ENCODE assay signal across 18 cellular contexts in the genomic region with DNA sequence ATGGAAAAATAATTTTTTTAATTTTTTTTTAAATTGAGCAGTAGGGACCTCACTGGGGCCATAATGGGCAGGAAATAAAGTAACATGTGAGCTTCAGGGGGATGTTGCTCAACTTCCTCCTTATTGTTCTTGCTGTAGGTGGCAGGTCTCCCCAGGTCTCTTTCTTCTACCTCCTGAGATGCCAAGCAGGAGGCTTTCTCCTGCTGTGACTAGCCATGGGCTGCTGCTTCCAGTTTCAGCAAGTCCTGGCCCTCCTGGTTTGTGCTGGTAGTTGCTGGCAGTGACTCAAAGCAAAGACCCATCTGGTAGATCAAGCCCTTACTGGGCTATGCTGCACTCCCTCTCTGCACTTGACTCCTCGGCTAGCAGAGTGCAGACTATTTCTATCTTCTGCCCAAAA. TPM values are rescaled to one million over a fixed set of nuclear protein-coding genes. Genes with fewer than 3 reads are reported as not detected.
A peak's percentile ranks its signal among the peaks of the same experiment; 100 is the strongest.
DNase-seq lines count a peak whose midpoint lies in the region; ATAC-seq, FAIRE-seq and TF ChIP-seq lines count a peak whose summit lies in the region.
"Had no signal": no experiment of that assay in that cellular context is flagged by ENCODE, and none has a peak within 500 bp of the region (broad histone marks: within the 10 kb centered on the region; RNA-seq: fewer than 3 reads in every experiment).

No MANE protein-coding gene starts in this region.

- peak overlapping the region; percentile 75 for H2AFZ ChIP-seq in endothelial cell of umbilical vein (ENCODE audit: low read depth, low read length)

- intact Hi-C loops in endothelial cell of umbilical vein (cut with micrococcal nuclease) (no loop called here), spleen (cut with DNase I; ENCODE audit: low total_unique reads) (no loop called here)

- CTCF ChIA-PET in endothelial cell of umbilical vein (lab: Charles Lee) = interaction anchor here (1.1 to 1.2 kb wide), 2 partner anchors 12 to 30 kb away, joined by 3 read pairs; no protein-coding TSS in a partner anchor

- peak; percentile 44 for FAIRE-seq in endothelial cell of umbilical vein (lab: Jason Lieb, UNC)

- no peaks in the 10 kb centered on the region for H3K9me1 ChIP-seq in endothelial cell of umbilical vein (replicated peaks; ENCODE audit: control insufficient read depth, extremely low read depth, insufficient read depth, low read length)

- peak; percentile 62 for DNase-seq in activated CD8-positive, alpha-beta memory T cell treated with anti-CD3 and anti-CD28 coated beads for 24 hours
- DNase-seq in activated CD8-positive, alpha-beta memory T cell treated with anti-CD3 and anti-CD28 coated beads, Interleukin-2, amount 50 U/mL, for 48 hours = no peak
- DNase-seq in RPMI8226 = peak; percentile 61
- peak; percentile 41 for DNase-seq in endothelial cell of umbilical vein (ENCODE audit: low read depth, low spot score)
- no peak for DNase-seq in spleen
- DNase-seq in central memory CD4-positive, alpha-beta T cell = no peak
- DNase-seq in caudate nucleus (lab: John Stamatoyannopoulos, UW) = no peak
- DNase-seq: activated CD4-positive, alpha-beta T cell treated with anti-CD3 and anti-CD28 coated beads, Interleukin-2, amount 50 U/mL, for 4 hours; activated naive CD4-positive, alpha-beta T cell treated with anti-CD3 and anti-CD28 coated beads, Interleukin-2, amount 10 ng/mL, durations not matched to agents 7 days and 5 days; DMS153; midbrain; NCI-H1092; NCI-H345; Peyer's patch had no signal

- no TSS peak for BruUV-seq in endothelial cell of umbilical vein (replicated peaks; lab: Mats Ljungman, UMichigan)

- H3K4me3 ChIP-seq in endothelial cell of umbilical vein (replicated peaks in 1 of 3; ENCODE audit: insufficient read depth in 1 of 3, low read depth in 1 of 3, low read length in 3 of 3) (no peak overlapping the region), spleen (peak overlapping the region in 1 of 8 donors; percentile 52)
- H3K4me3 ChIP-seq: Peyer's patch had no signal

- no peak for ATAC-seq in SK-N-SH treated with all-trans-retinoic acid at 6 μM for 48 hours

- POLR2A ChIA-PET in endothelial cell of umbilical vein (lab: Charles Lee) = no interaction called here

- no peaks in the 10 kb centered on the region for H4K20me1 ChIP-seq in endothelial cell of umbilical vein (replicated peaks; ENCODE audit: control insufficient read depth, extremely low read depth, insufficient read depth, low read length)

- no peaks in the 10 kb centered on the region for H3K27me3 ChIP-seq in endothelial cell of umbilical vein (ENCODE audit: control insufficient read depth in 2 of 2, insufficient read depth in 2 of 2, low read length in 2 of 2)
- no peaks in the 10 kb centered on the region for H3K27me3 ChIP-seq in spleen (replicated peaks in 1 of 7)
- H3K27me3 ChIP-seq: Peyer's patch had no signal

- dilution Hi-C loops in endothelial cell of umbilical vein (cut with MboI; ENCODE audit: extremely low pct_ligation_motif_present, low sequenced_read_pairs) = no loop called here

- TF ChIP-seq CTCF in endothelial cell of umbilical vein (IDR thresholded peaks at IDR 0.05; ENCODE audit: extremely low read depth in 1 of 2, insufficient read depth in 1 of 2, low read depth in 1 of 2, low read length in 2 of 2) = no peak
- no peak for TF ChIP-seq CTCF in spleen (IDR thresholded peaks at IDR 0.05 in 8 of 11, conservative IDR thresholded peaks at IDR 0.05 in 3 of 11)

- TF ChIP-seq POLR2A in endothelial cell of umbilical vein (IDR thresholded peaks at IDR 0.05; ENCODE audit: low read depth, low read length) (no peak), spleen (IDR thresholded peaks at IDR 0.05) (no peak)

- H3K27ac ChIP-seq in endothelial cell of umbilical vein (ENCODE audit: insufficient read depth, low read depth, low read length) = no peak overlapping the region
- H3K27ac ChIP-seq in spleen = peak overlapping the region in 7 of 8 donors; percentile 54 to 90 (median 80)
- no peak overlapping the region for H3K27ac ChIP-seq in caudate nucleus (ENCODE audit: low read depth, low read length)
- H3K27ac ChIP-seq: Peyer's patch had no signal

- H3K79me2 ChIP-seq in endothelial cell of umbilical vein (ENCODE audit: control insufficient read depth, insufficient read depth, low read length) = no peaks in the 10 kb centered on the region

- WGBS in spleen, 5 donors = 30 to 73% (median 42%) methylated on average over 1 of the region's 1 CpG

- no peaks in the 10 kb centered on the region for H3K9me3 ChIP-seq in endothelial cell of umbilical vein (replicated peaks; ENCODE audit: control insufficient read depth, insufficient read depth, low read length)
- H3K9me3 ChIP-seq in spleen = no peaks in the 10 kb centered on the region
- H3K9me3 ChIP-seq: Peyer's patch had no signal

- H3K4me1 ChIP-seq in endothelial cell of umbilical vein (ENCODE audit: control insufficient read depth, extremely low read depth, insufficient read depth, low read length) = peaks cover 7% of the 10 kb centered on the region
- H3K4me1 ChIP-seq in spleen = peaks cover 0 to 28% (median 9%) of the 10 kb centered on the region in 6 donors
- H3K4me1 ChIP-seq: Peyer's patch had no signal

- H3K36me3 ChIP-seq in endothelial cell of umbilical vein (ENCODE audit: control insufficient read depth in 2 of 2, extremely low read depth in 1 of 2, insufficient read depth in 2 of 2, low read length in 2 of 2) (no peaks in the 10 kb centered on the region), spleen (no peaks in the 10 kb centered on the region)
- H3K36me3 ChIP-seq: Peyer's patch had no signal

- H3K9ac ChIP-seq in endothelial cell of umbilical vein (replicated peaks; ENCODE audit: extremely low read depth, insufficient read depth, low read length) = no peak overlapping the region

- H3K4me2 ChIP-seq in endothelial cell of umbilical vein (ENCODE audit: insufficient read depth, low read length) = peak overlapping the region; percentile 29

TF ChIP-seq in SK-N-SH treated with all-trans-retinoic acid at 6 μM for 48 hours, 23 proteins besides CTCF, POLR2A, EP300 and RAD21 (continues in another document):
- no peak for TF ChIP-seq GLIS3 (CRISPR knock-in tag; IDR thresholded peaks at IDR 0.05)
- no peak for TF ChIP-seq ZC3H10 (CRISPR knock-in tag; IDR thresholded peaks at IDR 0.05)

RNA-seq across cellular contexts. Expression of a gene that starts 2.3 kb away (rescaled TPM):
- total RNA-seq in endothelial cell of umbilical vein (not detected in 2 replicates), spleen (not detected)
- polyA plus RNA-seq in endothelial cell of umbilical vein (not detected in 2 replicates), spleen (not detected)
- not detected in 2 replicates for polyA plus RNA-seq in endothelial cell of umbilical vein (2011; cell fraction: cytosol; rRNA removed)
- not detected in 2 replicates for polyA plus RNA-seq in endothelial cell of umbilical vein (2011; cell fraction: nucleus; rRNA removed)
- polyA plus RNA-seq in endothelial cell of umbilical vein (2012) = not detected in 2 replicates
- polyA minus RNA-seq in endothelial cell of umbilical vein = not detected in 2 replicates
- polyA minus RNA-seq in endothelial cell of umbilical vein (2011; cell fraction: cytosol; rRNA and poly(A)+ RNA removed) = not detected
- not detected in 2 replicates for polyA minus RNA-seq in endothelial cell of umbilical vein (2011; cell fraction: nucleus; rRNA and poly(A)+ RNA removed)
- total RNA-seq: cerebellum, Peyer's patch, posterior vena cava, urinary bladder had no signal
- polyA plus RNA-seq: urinary bladder had no signal

RNA-seq across cellular contexts. Expression of a gene that starts 9.6 kb away (rescaled TPM):
- total RNA-seq in endothelial cell of umbilical vein (7.9 and 8.4 TPM in 2 replicates), spleen (10 to 100 TPM in 5 of 7 donors, 1 to 10 TPM in 2; 8.6 to 12.7 (median 10.3) TPM)
- polyA plus RNA-seq in endothelial cell of umbilical vein (12.5 and 14.9 TPM in 2 replicates), spleen (10 to 100 TPM; 15.8 to 19.0 (median 17.6) TPM)
- polyA plus RNA-seq in endothelial cell of umbilical vein (2011; cell fraction: cytosol; rRNA removed) = 12.8 and 13.6 TPM in 2 replicates
- polyA plus RNA-seq in endothelial cell of umbilical vein (2011; cell fraction: nucleus; rRNA removed) = 8.8 and 9.5 TPM in 2 replicates
- polyA plus RNA-seq in endothelial cell of umbilical vein (2012) = 8.5 and 9.5 TPM in 2 replicates
- polyA minus RNA-seq in endothelial cell of umbilical vein = 9.8 and 12.6 TPM in 2 replicates
- polyA minus RNA-seq in endothelial cell of umbilical vein (2011; cell fraction: cytosol; rRNA and poly(A)+ RNA removed) = 15.1 TPM
- 9.4 and 10.4 TPM in 2 replicates for polyA minus RNA-seq in endothelial cell of umbilical vein (2011; cell fraction: nucleus; rRNA and poly(A)+ RNA removed)

RNA-seq across cellular contexts. Expression of a gene that starts 9.6 kb away (rescaled TPM):
- 20.3 and 21.7 TPM in 2 replicates for total RNA-seq in endothelial cell of umbilical vein
- 14.7 and 16.4 TPM in 2 replicates for polyA plus RNA-seq in endothelial cell of umbilical vein
- 15.3 TPM in 2 replicates for polyA plus RNA-seq in endothelial cell of umbilical vein (2011; cell fraction: cytosol; rRNA removed)
- 40.2 and 48.7 TPM in 2 replicates for polyA plus RNA-seq in endothelial cell of umbilical vein (2011; cell fraction: nucleus; rRNA removed)
- 13.7 and 20.2 TPM in 2 replicates for polyA plus RNA-seq in endothelial cell of umbilical vein (2012)
- 24.1 and 25.5 TPM in 2 replicates for polyA minus RNA-seq in endothelial cell of umbilical vein
- 16.9 TPM for polyA minus RNA-seq in endothelial cell of umbilical vein (2011; cell fraction: cytosol; rRNA and poly(A)+ RNA removed)
- 17.0 and 22.2 TPM in 2 replicates for polyA minus RNA-seq in endothelial cell of umbilical vein (2011; cell fraction: nucleus; rRNA and poly(A)+ RNA removed)
- total RNA-seq in spleen = 10 to 100 TPM; 22.3 to 31.7 (median 27.6) TPM
- polyA plus RNA-seq in spleen = 10 to 100 TPM; 17.4 to 28.8 (median 25.2) TPM

RNA-seq across cellular contexts. Expression of a gene that starts 14.2 kb away (rescaled TPM):
- total RNA-seq in endothelial cell of umbilical vein (0.18 and 0.27 TPM in 2 replicates), spleen (10 to 100 TPM; 18.6 to 79.6 (median 30.4) TPM)
- polyA plus RNA-seq in endothelial cell of umbilical vein (1.7 and 1.8 TPM in 2 replicates), spleen (10 to 100 TPM; 21.7 to 31.0 (median 24.7) TPM)
- polyA plus RNA-seq in endothelial cell of umbilical vein (2011; cell fraction: cytosol; rRNA removed) = 0.74 and 0.75 TPM in 2 replicates
- polyA plus RNA-seq in endothelial cell of umbilical vein (2011; cell fraction: nucleus; rRNA removed) = 1.2 and 2.3 TPM in 2 replicates
- 0.52 and 2.3 TPM in 2 replicates for polyA plus RNA-seq in endothelial cell of umbilical vein (2012)
- polyA minus RNA-seq in endothelial cell of umbilical vein = 0.49 and 0.78 TPM in 2 replicates
- not detected for polyA minus RNA-seq in endothelial cell of umbilical vein (2011; cell fraction: cytosol; rRNA and poly(A)+ RNA removed)
- 0.67 and 1.1 TPM in 2 replicates for polyA minus RNA-seq in endothelial cell of umbilical vein (2011; cell fraction: nucleus; rRNA and poly(A)+ RNA removed)

RNA-seq across cellular contexts. Expression of a gene that starts 33.1 kb away (rescaled TPM):
- not detected in 2 replicates for total RNA-seq in endothelial cell of umbilical vein
- 0.03 and 0.06 TPM in 2 replicates for polyA plus RNA-seq in endothelial cell of umbilical vein
- polyA plus RNA-seq in endothelial cell of umbilical vein (2011; cell fraction: cytosol; rRNA removed) = not detected in 2 replicates
- polyA plus RNA-seq in endothelial cell of umbilical vein (2011; cell fraction: nucleus; rRNA removed) = 0.10 TPM in 1 of 2 replicates, not detected in the other
- polyA plus RNA-seq in endothelial cell of umbilical vein (2012) = not detected in 2 replicates
- polyA minus RNA-seq in endothelial cell of umbilical vein = 0.40 TPM in 1 of 2 replicates, not detected in the other
- not detected for polyA minus RNA-seq in endothelial cell of umbilical vein (2011; cell fraction: cytosol; rRNA and poly(A)+ RNA removed)
- not detected in 2 replicates for polyA minus RNA-seq in endothelial cell of umbilical vein (2011; cell fraction: nucleus; rRNA and poly(A)+ RNA removed)
- total RNA-seq in spleen = 1 to 10 TPM in 4 of 7 donors, under 1 TPM in 3; 0.57 to 2.2 (median 1.4) TPM
- polyA plus RNA-seq in spleen = under 1 TPM; 0.26 to 0.49 (median 0.43) TPM
- total RNA-seq: cerebellum, Peyer's patch, posterior vena cava, urinary bladder had no signal

Comparison
In these comparisons a context has a peak if more than half of its experiments do, and no peak if none do; other contexts are left out.
1. DNase-seq: peak in activated CD8-positive, alpha-beta memory T cell treated with anti-CD3 and anti-CD28 coated beads for 24 hours (single experiment), RPMI8226 (single experiment) and endothelial cell of umbilical vein (single experiment); none in activated CD8-positive, alpha-beta memory T cell treated with anti-CD3 and anti-CD28 coated beads, Interleukin-2, amount 50 U/mL, for 48 hours (single experiment), spleen (single experiment), central memory CD4-positive, alpha-beta T cell (single experiment) and caudate nucleus (0 of 61).
2. H3K27ac ChIP-seq: peak in spleen (7 of 8); none in endothelial cell of umbilical vein (single experiment) and caudate nucleus (single experiment).